ENCODE assay signal across 1 cellular context in the genomic region with DNA sequence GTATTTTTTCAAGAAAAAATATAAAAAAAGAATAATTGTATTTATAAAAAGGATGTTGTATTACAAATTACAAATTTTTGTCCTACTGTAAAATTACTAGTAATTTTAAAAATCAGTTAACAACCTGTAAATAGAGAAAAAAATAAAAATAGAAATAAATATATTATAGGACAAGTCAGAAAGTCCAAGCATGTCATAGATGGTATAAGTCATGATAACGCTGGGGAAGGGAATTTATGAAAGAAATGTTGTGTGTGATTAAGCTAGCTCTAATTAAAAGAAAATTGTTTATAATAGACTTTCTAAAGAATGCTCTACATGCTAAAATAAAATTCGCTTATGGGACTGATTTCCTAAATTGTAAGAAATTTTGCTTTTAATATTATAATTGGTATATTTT.
TF ChIP-seq lines count a peak whose summit lies in the region.

No MANE protein-coding gene starts in this region.

TF ChIP-seq in GM23338, 12 proteins besides CTCF, POLR2A, EP300 and RAD21 (continued from another document):
- TF ChIP-seq, protein P1, sequence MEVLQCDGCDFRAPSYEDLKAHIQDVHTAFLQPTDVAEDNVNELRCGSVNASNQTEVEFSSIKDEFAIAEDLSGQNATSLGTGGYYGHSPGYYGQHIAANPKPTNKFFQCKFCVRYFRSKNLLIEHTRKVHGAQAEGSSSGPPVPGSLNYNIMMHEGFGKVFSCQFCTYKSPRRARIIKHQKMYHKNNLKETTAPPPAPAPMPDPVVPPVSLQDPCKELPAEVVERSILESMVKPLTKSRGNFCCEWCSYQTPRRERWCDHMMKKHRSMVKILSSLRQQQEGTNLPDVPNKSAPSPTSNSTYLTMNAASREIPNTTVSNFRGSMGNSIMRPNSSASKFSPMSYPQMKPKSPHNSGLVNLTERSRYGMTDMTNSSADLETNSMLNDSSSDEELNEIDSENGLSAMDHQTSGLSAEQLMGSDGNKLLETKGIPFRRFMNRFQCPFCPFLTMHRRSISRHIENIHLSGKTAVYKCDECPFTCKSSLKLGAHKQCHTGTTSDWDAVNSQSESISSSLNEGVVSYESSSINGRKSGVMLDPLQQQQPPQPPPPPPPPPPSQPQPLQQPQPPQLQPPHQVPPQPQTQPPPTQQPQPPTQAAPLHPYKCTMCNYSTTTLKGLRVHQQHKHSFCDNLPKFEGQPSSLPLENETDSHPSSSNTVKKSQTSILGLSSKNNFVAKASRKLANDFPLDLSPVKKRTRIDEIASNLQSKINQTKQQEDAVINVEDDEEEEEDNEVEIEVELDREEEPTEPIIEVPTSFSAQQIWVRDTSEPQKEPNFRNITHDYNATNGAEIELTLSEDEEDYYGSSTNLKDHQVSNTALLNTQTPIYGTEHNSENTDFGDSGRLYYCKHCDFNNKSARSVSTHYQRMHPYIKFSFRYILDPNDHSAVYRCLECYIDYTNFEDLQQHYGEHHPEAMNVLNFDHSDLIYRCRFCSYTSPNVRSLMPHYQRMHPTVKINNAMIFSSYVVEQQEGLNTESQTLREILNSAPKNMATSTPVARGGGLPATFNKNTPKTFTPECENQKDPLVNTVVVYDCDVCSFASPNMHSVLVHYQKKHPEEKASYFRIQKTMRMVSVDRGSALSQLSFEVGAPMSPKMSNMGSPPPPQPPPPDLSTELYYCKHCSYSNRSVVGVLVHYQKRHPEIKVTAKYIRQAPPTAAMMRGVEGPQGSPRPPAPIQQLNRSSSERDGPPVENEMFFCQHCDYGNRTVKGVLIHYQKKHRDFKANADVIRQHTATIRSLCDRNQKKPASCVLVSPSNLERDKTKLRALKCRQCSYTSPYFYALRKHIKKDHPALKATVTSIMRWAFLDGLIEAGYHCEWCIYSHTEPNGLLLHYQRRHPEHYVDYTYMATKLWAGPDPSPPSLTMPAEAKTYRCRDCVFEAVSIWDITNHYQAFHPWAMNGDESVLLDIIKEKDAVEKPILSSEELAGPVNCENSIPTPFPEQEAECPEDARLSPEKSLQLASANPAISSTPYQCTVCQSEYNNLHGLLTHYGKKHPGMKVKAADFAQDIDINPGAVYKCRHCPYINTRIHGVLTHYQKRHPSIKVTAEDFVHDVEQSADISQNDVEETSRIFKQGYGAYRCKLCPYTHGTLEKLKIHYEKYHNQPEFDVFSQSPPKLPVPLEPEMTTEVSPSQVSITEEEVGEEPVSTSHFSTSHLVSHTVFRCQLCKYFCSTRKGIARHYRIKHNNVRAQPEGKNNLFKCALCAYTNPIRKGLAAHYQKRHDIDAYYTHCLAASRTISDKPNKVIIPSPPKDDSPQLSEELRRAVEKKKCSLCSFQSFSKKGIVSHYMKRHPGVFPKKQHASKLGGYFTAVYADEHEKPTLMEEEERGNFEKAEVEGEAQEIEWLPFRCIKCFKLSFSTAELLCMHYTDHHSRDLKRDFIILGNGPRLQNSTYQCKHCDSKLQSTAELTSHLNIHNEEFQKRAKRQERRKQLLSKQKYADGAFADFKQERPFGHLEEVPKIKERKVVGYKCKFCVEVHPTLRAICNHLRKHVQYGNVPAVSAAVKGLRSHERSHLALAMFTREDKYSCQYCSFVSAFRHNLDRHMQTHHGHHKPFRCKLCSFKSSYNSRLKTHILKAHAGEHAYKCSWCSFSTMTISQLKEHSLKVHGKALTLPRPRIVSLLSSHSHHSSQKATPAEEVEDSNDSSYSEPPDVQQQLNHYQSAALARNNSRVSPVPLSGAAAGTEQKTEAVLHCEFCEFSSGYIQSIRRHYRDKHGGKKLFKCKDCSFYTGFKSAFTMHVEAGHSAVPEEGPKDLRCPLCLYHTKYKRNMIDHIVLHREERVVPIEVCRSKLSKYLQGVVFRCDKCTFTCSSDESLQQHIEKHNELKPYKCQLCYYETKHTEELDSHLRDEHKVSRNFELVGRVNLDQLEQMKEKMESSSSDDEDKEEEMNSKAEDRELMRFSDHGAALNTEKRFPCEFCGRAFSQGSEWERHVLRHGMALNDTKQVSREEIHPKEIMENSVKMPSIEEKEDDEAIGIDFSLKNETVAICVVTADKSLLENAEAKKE (CRISPR knock-in tag; IDR thresholded peaks at IDR 0.05) = no peak
- no peak for TF ChIP-seq ZNF331 (CRISPR knock-in tag; IDR thresholded peaks at IDR 0.05; ENCODE audit: low read depth)
- TF ChIP-seq EZH2phosphoT487 (IDR thresholded peaks at IDR 0.05; ENCODE audit: unreplicated experiment) = no peak
